ENCODE assay signal across 8 cellular contexts in the genomic region with DNA sequence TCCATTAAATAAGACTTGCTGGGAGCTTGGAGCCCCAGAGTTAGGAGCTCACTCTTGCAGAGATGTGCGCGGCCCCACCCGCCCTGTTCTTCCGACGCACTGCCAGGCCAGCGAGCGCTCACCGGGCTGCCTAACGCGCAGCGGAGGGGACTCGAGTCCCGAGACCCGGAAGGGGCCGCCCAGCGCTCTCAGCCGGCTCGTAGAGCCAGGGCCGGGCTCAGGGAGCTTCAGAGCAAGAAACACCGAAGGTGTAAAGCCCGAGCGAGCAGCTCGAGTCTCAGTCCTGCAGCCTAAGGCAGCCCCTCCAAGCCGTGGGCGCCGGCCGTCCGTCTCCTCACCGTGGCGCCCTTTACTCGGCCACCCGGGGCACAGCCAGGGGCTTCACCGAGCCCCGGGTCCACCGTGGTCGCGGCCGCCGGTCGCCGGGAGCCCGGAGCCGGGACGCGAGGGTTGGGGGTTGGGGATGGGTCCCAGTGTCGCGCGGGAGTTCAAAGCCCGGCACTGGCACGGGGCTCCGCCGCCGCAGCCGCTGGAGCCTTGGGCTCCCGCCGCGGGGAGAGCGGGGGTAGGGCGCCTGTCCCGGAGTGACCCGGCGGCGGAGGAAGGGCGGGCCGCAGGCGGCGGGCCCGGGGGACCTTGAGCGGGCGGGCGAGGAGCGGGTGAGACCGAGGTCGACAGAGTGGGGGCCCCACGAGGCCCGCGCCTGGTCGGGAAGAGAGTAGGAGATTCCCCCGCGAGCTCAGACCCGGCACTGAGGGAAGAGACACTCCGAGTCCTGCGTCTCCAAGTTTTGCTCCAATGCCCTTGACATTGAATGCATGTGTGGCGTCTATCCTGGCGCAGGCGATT. TPM values are rescaled to one million over a fixed set of nuclear protein-coding genes. Genes with fewer than 3 reads are reported as not detected.
DNase-seq lines count a peak whose midpoint lies in the region; ATAC-seq and TF ChIP-seq lines count a peak whose summit lies in the region.

No MANE protein-coding gene starts in this region.

- H3K36me3 Mint-ChIP-seq in stimulated activated memory B cell treated with anti-CD40 and anti-IgM and Interleukin-4, amounts not matched to agents 10 μg/mL and 1 μg/mL and 100 μg/mL, for 72 hours: no peaks in the 10 kb centered on the region

- intact Hi-C loops in left colon (cut with DNase I, micrococcal nuclease): no loop called here

- peak overlapping the region; percentile 84 for H3K4me3 ChIP-seq in coronary artery

- no peaks in the 10 kb centered on the region for H3K9me3 Mint-ChIP-seq in stimulated activated memory B cell treated with anti-CD40 and anti-IgM and Interleukin-4, amounts not matched to agents 10 μg/mL and 1 μg/mL and 100 μg/mL, for 72 hours

- ATAC-seq in left colon (peak; percentile 90), HG02970 (IDR thresholded peaks at IDR 0.05; ENCODE audit: low FRiP score, unreplicated experiment) (no peak), HG03097 (IDR thresholded peaks at IDR 0.05; ENCODE audit: low FRiP score, unreplicated experiment) (no peak)
- ATAC-seq in stimulated activated memory B cell treated with anti-CD40 and anti-IgM and Interleukin-4, amounts not matched to agents 10 μg/mL and 1 μg/mL and 100 μg/mL, for 72 hours: peak; percentile 62

- peak; percentile 71 for DNase-seq in ELF-1 (ENCODE audit: low read depth, low spot score)
- DNase-seq in LHCN-M2 (ENCODE audit: low read depth): peak; percentile 31
- peak; percentile 77 for DNase-seq in coronary artery (ENCODE audit: low spot score)
- peak; percentile 57 to 69 for DNase-seq in left colon
- DNase-seq in stimulated activated CD4-positive, alpha-beta T cell treated with anti-CD3 and anti-CD28 coated beads, Interleukin-1b, Interleukin-23, amount 100 ng/mL, for 48 hours: no peak

- no peak overlapping the region for H3K27ac Mint-ChIP-seq in stimulated activated memory B cell treated with anti-CD40 and anti-IgM and Interleukin-4, amounts not matched to agents 10 μg/mL and 1 μg/mL and 100 μg/mL, for 72 hours

- peak overlapping the region; percentile 58 to 85 for H3K27ac ChIP-seq in coronary artery

- H3K4me1 Mint-ChIP-seq in stimulated activated memory B cell treated with anti-CD40 and anti-IgM and Interleukin-4, amounts not matched to agents 10 μg/mL and 1 μg/mL and 100 μg/mL, for 72 hours: peaks cover 30% of the 10 kb centered on the region

- H3K4me3 Mint-ChIP-seq in stimulated activated memory B cell treated with anti-CD40 and anti-IgM and Interleukin-4, amounts not matched to agents 10 μg/mL and 1 μg/mL and 100 μg/mL, for 72 hours: peak overlapping the region; percentile 51

- peaks cover 41% of the 10 kb centered on the region for H3K27me3 Mint-ChIP-seq in stimulated activated memory B cell treated with anti-CD40 and anti-IgM and Interleukin-4, amounts not matched to agents 10 μg/mL and 1 μg/mL and 100 μg/mL, for 72 hours

- TF ChIP-seq CTCF in coronary artery (IDR thresholded peaks at IDR 0.05): no peak

RNA-seq across cellular contexts. Expression of a gene that starts 26.9 kb away (rescaled TPM):
- total RNA-seq in LHCN-M2 (2014; rRNA removed): 2.6 and 4.4 TPM in 2 replicates
- 0.28 TPM for polyA plus RNA-seq in LHCN-M2 (2012)
- total RNA-seq in left colon: 10 to 100 TPM; 26.2 to 33.7 TPM

Comparison
In these comparisons a context has a peak if more than half of its experiments do, and no peak if none do; other contexts are left out.
1. ATAC-seq: peak in left colon (single experiment) and stimulated activated memory B cell treated with anti-CD40 and anti-IgM and Interleukin-4, amounts not matched to agents 10 μg/mL and 1 μg/mL and 100 μg/mL, for 72 hours (single experiment); none in HG02970 (single experiment) and HG03097 (single experiment).